In the genomic region with DNA sequence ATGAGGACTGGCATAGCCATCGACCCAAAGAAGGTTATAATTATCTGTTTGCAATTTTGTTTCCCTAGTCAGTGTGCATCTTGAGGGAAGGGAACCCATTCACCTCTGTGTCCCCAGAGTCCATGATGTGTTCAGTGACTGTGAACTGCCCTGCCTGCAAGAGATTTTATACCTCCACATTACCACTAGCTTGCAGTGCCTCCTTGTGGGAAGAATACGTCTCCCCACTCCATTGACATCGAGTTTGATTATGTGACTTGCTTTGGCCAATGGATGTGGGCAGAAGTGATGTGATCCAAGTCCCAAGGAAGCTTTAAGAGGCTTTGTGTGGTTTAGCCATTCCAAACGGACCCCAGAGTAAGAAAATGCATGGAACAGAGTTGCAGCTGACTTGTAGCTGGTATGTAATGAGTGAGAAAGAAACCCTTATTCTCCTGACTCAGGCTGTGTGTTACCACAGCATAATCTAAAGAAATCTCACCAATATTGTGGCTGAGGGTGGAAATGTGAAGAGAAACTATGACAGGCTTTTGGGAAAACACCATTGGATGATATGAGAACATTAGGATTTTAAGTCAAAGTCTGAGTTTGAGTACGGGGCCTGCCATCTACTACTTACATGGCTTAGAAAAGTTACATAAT, we compare ENCODE assay signal across 10 cellular contexts. TPM values are rescaled to one million over a fixed set of nuclear protein-coding genes. Genes with fewer than 3 reads are reported as not detected.
DNase-seq lines count a peak whose midpoint lies in the region; ATAC-seq and FAIRE-seq lines count a peak whose summit lies in the region.
"Had no signal": no experiment of that assay in that cellular context is flagged by ENCODE, and none has a peak within 500 bp of the region (broad histone marks: within the 10 kb centered on the region; RNA-seq: fewer than 3 reads in every experiment).

No MANE protein-coding gene starts in this region.

- DNase-seq in ELR (ENCODE audit: low read depth) (peak; percentile 56), HTR-8/SVneo (ENCODE audit: insufficient read length, low spot score) (peak; percentile 23), amniotic epithelial cell (ENCODE audit: low read depth) (peak; percentile 58), left lobe of liver (ENCODE audit: low spot score) (no peak), NCI-H187 treated with DMSO at 0.1 percent for 48 hours (lab: John Stamatoyannopoulos, UW) (no peak), anterior cingulate cortex (lab: John Stamatoyannopoulos, UW) (no peak)
- DNase-seq: activated gamma-delta T cell treated with Interleukin-2 at 50 U/mL for 16 hours, left ventricle myocardium inferior had no signal

- FAIRE-seq in HTR-8/SVneo (lab: Jason Lieb, UNC), result peak; percentile 91

- ATAC-seq in left lobe of liver, result peak; percentile 27
- ATAC-seq in HG03196 (IDR thresholded peaks at IDR 0.05; ENCODE audit: unreplicated experiment), result no peak
- ATAC-seq in GM18873 (IDR thresholded peaks at IDR 0.05; ENCODE audit: low FRiP score, unreplicated experiment), result no peak

RNA-seq across cellular contexts. Expression of gene NRDC, which starts 47.8 kb away (rescaled TPM):
- 86.1 TPM for total RNA-seq in left lobe of liver

Comparison
In these comparisons a context has a peak if more than half of its experiments do, and no peak if none do; other contexts are left out.
1. DNase-seq: peak in ELR (single experiment), HTR-8/SVneo (single experiment) and amniotic epithelial cell (single experiment); none in left lobe of liver (single experiment), NCI-H187 treated with DMSO at 0.1 percent for 48 hours (single experiment) and anterior cingulate cortex (0 of 58).